ENCODE assay signal across 9 cellular contexts in genomic region chr4:183798249-183798920, GRCh38.
DNase-seq lines count a peak whose midpoint lies in the region; ATAC-seq and TF ChIP-seq lines count a peak whose summit lies in the region.
"Had no signal": no experiment of that assay in that cellular context is flagged by ENCODE, and none has a peak within 500 bp of the region (broad histone marks: within the 10 kb centered on the region; RNA-seq: fewer than 3 reads in every experiment).

No MANE protein-coding gene starts in this region.

- peaks cover 69% of the 10 kb centered on the region for H3K27me3 Mint-ChIP-seq in activated CD4-positive, alpha-beta T cell treated with anti-CD3 and anti-CD28 coated beads, Interleukin-2, amount 10 ng/mL, durations not matched to agents 7 days and 5 days

- peak overlapping the region; percentile 27 for H3K4me3 ChIP-seq in brain microvascular endothelial cell (ENCODE audit: low read depth, low read length)
- peak overlapping the region; percentile 66 for H3K4me3 ChIP-seq in lower lobe of right lung
- peak overlapping the region; percentile 38 to 51 for H3K4me3 ChIP-seq in tibial artery

- no peaks in the 10 kb centered on the region for H3K36me3 Mint-ChIP-seq in activated CD4-positive, alpha-beta T cell treated with anti-CD3 and anti-CD28 coated beads, Interleukin-2, amount 10 ng/mL, durations not matched to agents 7 days and 5 days (ENCODE audit: low read depth)

- H3K4me3 Mint-ChIP-seq in activated CD4-positive, alpha-beta T cell treated with anti-CD3 and anti-CD28 coated beads, Interleukin-2, amount 10 ng/mL, durations not matched to agents 7 days and 5 days = peak overlapping the region; percentile 33

- no peaks in the 10 kb centered on the region for H3K36me3 ChIP-seq in brain microvascular endothelial cell (replicated peaks)
- H3K36me3 ChIP-seq in lower lobe of right lung = no peaks in the 10 kb centered on the region
- H3K36me3 ChIP-seq in tibial artery = no peaks in the 10 kb centered on the region

- in situ Hi-C loops in brain microvascular endothelial cell (cut with HindIII; ENCODE audit: low pct_ligation_motif_present, low sequenced_read_pairs) = no loop called here

- H3K27ac Mint-ChIP-seq in activated CD4-positive, alpha-beta T cell treated with anti-CD3 and anti-CD28 coated beads, Interleukin-2, amount 10 ng/mL, durations not matched to agents 7 days and 5 days = peak overlapping the region; percentile 69

- peaks cover 4% of the 10 kb centered on the region for H3K4me1 ChIP-seq in lower lobe of right lung
- peaks cover 0 to 18% (median 16%) of the 10 kb centered on the region in 4 donors for H3K4me1 ChIP-seq in tibial artery

- ATAC-seq in lower lobe of right lung (peak; percentile 12 to 34), HG02870 (IDR thresholded peaks at IDR 0.05; ENCODE audit: unreplicated experiment) (no peak), sciatic nerve (no peak)

- H3K9me3 Mint-ChIP-seq in activated CD4-positive, alpha-beta T cell treated with anti-CD3 and anti-CD28 coated beads, Interleukin-2, amount 10 ng/mL, durations not matched to agents 7 days and 5 days = peaks cover 6% of the 10 kb centered on the region

- intact Hi-C loops in lower lobe of right lung (cut with DNase I) = no loop called here
- intact Hi-C loops in tibial artery (cut with DNase I; ENCODE audit: low total_unique reads) = no loop called here
- intact Hi-C loops in sciatic nerve (cut with DNase I) = no loop called here

- H3K27me3 ChIP-seq in brain microvascular endothelial cell (replicated peaks) (peaks cover 31% of the 10 kb centered on the region), lower lobe of right lung (ENCODE audit: low read depth) (peaks cover 33% of the 10 kb centered on the region), tibial artery (peaks cover 0 to 43% of the 10 kb centered on the region in 2 donors)

- TF ChIP-seq CTCF in brain microvascular endothelial cell (IDR thresholded peaks at IDR 0.05; ENCODE audit: low read depth, low read length, missing control alignments) (no peak), lower lobe of right lung (IDR thresholded peaks at IDR 0.05) (no peak), tibial artery (IDR thresholded peaks at IDR 0.05) (no peak)

- no peak for DNase-seq in activated CD4-positive, alpha-beta T cell treated with anti-CD3 and anti-CD28 coated beads, Interleukin-2, amount 10 ng/mL, durations not matched to agents 7 days and 5 days
- no peak for DNase-seq in activated CD4-positive, alpha-beta T cell treated with anti-CD3 and anti-CD28 coated beads, Interleukin-2, amount 50 U/mL, for 1 hour
- no peak for DNase-seq in brain microvascular endothelial cell
- peak; percentile 55 for DNase-seq in lower lobe of right lung
- DNase-seq in tibial artery = no peak
- DNase-seq in RPMI8226 = no peak
- no peak for DNase-seq in sciatic nerve (ENCODE audit: low spot score)
- DNase-seq: stimulated activated CD4-positive, alpha-beta T cell treated with anti-CD3 and anti-CD28 coated beads, Interleukin-4, amount 100 ng/mL, for 4 hours had no signal

- CTCF ChIA-PET in activated CD4-positive, alpha-beta T cell treated with anti-CD3 and anti-CD28 coated beads, Interleukin-2, amount 10 ng/mL, durations not matched to agents 7 days and 5 days (lab: Charles Lee) = no interaction called here

- H3K9me3 ChIP-seq in lower lobe of right lung = peaks cover 3% of the 10 kb centered on the region
- H3K9me3 ChIP-seq in tibial artery = peaks cover 0 to 10% (median 10%) of the 10 kb centered on the region in 3 donors

- peaks cover 13% of the 10 kb centered on the region for H3K4me1 Mint-ChIP-seq in activated CD4-positive, alpha-beta T cell treated with anti-CD3 and anti-CD28 coated beads, Interleukin-2, amount 10 ng/mL, durations not matched to agents 7 days and 5 days

- POLR2A ChIA-PET in activated CD4-positive, alpha-beta T cell treated with anti-CD3 and anti-CD28 coated beads, Interleukin-2, amount 10 ng/mL, durations not matched to agents 7 days and 5 days (lab: Charles Lee) = no interaction called here

- no peak overlapping the region for H3K27ac ChIP-seq in brain microvascular endothelial cell
- peak overlapping the region; percentile 79 for H3K27ac ChIP-seq in lower lobe of right lung
- H3K27ac ChIP-seq in tibial artery = no peak overlapping the region

Comparison
In these comparisons a context has a peak if more than half of its experiments do, and no peak if none do; other contexts are left out.
1. ATAC-seq: peak in lower lobe of right lung (2 of 2); none in HG02870 (single experiment) and sciatic nerve (single experiment).
2. Peak in every context shown above with its lines, with median percentiles within 50 percentile points of each other: H3K4me3 ChIP-seq.